Comparison of ENCODE assay signal across 22 cellular contexts in the genomic region with DNA sequence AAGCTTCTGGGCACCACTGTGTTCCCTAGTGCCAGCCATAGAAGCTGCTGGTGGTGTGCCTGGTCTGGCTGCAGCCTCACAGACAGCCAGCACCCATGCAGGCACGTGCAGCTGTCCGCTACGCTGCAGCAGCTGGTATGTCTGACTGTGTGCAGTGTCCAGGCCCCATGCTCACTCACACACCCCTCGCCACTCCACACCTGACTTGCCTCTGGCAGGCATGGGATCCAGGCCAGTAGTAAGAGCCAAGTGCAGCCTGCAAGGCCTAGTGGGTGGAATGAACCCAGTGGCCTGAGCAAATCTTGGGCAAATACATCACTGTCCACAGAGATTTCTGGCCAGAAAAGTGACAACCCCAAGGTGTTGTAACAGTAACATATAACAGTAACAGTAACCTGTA.
"Had no signal": no experiment of that assay in that cellular context is flagged by ENCODE, and none has a peak within 500 bp of the region (broad histone marks: within the 10 kb centered on the region; RNA-seq: fewer than 3 reads in every experiment).

No MANE protein-coding gene starts in this region.

- H2AFZ ChIP-seq: PC-9 had no signal

- H3K9me3 ChIP-seq: MG63, SJCRH30 had no signal

- H3K27me3 ChIP-seq: Peyer's patch, SJCRH30 had no signal

- H3K4me1 ChIP-seq: Peyer's patch, SJCRH30 had no signal

- H3K4me3 ChIP-seq: MG63, PC-9, Peyer's patch, SJCRH30 had no signal

- H3K27ac ChIP-seq: HL-60, PC-9, Peyer's patch, SJCRH30 had no signal

- H3K36me3 ChIP-seq: MG63, Peyer's patch, SJCRH30 had no signal

- ATAC-seq: Right ventricle myocardium inferior, SK-N-SH treated with all-trans-retinoic acid at 6 μM for 48 hours had no signal

- H3K4me2 ChIP-seq: PC-9 had no signal

- DNase-seq: IMR-90, Karpas-422, KG1, MG63, NCI-H1092, NCI-H1436, NCI-H187, NCI-H2029, NCI-H2081 treated with DMSO at 0.1 percent for 48 hours, NCI-H2171, NCI-H226, NCI-H446, NCI-H510A, NCI-H524 treated with DMSO at 0.1 percent for 48 hours, NCI-H774, PC-9, Peyer's patch, SHP77 treated with DMSO at 0.1 percent for 48 hours, SJCRH30 had no signal
